In the genomic region with DNA sequence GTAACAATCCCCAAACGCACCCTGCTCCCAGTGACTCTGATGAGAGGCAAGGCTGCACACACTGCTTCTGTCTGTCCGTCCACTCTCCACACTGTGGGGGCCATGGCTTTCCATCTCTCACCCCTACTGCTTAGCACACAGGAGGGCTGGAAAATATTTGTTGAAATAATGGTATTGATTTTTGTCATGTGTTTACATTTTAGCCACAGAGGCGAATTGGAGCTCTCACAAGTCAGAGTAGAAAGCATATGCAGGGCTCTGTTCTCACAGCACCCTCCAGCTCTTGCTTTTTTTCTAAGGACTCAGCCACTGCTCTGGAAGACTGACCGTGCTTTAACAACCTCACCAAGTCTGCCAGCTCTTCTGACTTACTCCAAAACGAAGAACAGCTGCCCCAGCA, we compare ENCODE assay signal across 20 cellular contexts.
DNase-seq lines count a peak whose midpoint lies in the region; ATAC-seq, FAIRE-seq and TF ChIP-seq lines count a peak whose summit lies in the region.
"Had no signal": no experiment of that assay in that cellular context is flagged by ENCODE, and none has a peak within 500 bp of the region (broad histone marks: within the 10 kb centered on the region; RNA-seq: fewer than 3 reads in every experiment).

No MANE protein-coding gene starts in this region.

- POLR2A ChIA-PET in HepG2 (lab: Yijun Ruan, JAX) = no interaction called here

- peak; percentile 87 for ATAC-seq in HepG2
- ATAC-seq in sciatic nerve = peak; percentile 18
- ATAC-seq: Panc1 had no signal

- peaks cover 0 to 10% of the 10 kb centered on the region in 2 experiments; a peak in 2 of 5 replicates for H3K36me3 ChIP-seq in HepG2 (replicated peaks in 1 of 2; ENCODE audit: control insufficient read depth in 1 of 2, insufficient read depth in 2 of 2, low read length in 2 of 2)
- H3K36me3 ChIP-seq: BE2C had no signal

- H3K4me2 ChIP-seq in HepG2 (ENCODE audit: low read depth, low read length) = no peak overlapping the region

- no peaks in the 10 kb centered on the region for H3K9me3 ChIP-seq in HepG2 (ENCODE audit: low read length)
- H3K9me3 ChIP-seq: BE2C had no signal

- CTCF ChIA-PET in HepG2 (lab: Yijun Ruan, JAX; ENCODE audit: low intra/inter-chr PET ratio, low total read pairs) = no interaction called here

- H2AFZ ChIP-seq in HepG2 (ENCODE audit: low read length) = no peak overlapping the region

- H3K79me2 ChIP-seq in HepG2 (ENCODE audit: insufficient read depth, low read length) = no peaks in the 10 kb centered on the region

- H3K27me3 ChIP-seq in HepG2 (ENCODE audit: control insufficient read depth in 1 of 2, insufficient read depth in 2 of 2, low read length in 2 of 2) = no peaks in the 10 kb centered on the region
- H3K27me3 ChIP-seq: BE2C had no signal

- no peak for TF ChIP-seq CTCF in HepG2 (CRISPR knock-in tag; IDR thresholded peaks at IDR 0.05)

- BruUV-seq in HepG2 (replicated peaks; lab: Mats Ljungman, UMichigan) = no TSS peak

- H3K4me3 ChIP-seq in HepG2 (replicated peaks in 1 of 3; ENCODE audit: insufficient read depth in 1 of 3, low read depth in 2 of 3, low read length in 3 of 3) = no peak overlapping the region

- DNase-seq in DMS53 (lab: John Stamatoyannopoulos, UW) = peak; percentile 8
- no peak for DNase-seq in DMS53 treated with DMSO at 0.1 percent for 48 hours (lab: John Stamatoyannopoulos, UW; ENCODE audit: unreplicated experiment)
- DNase-seq in NCI-H69 (lab: John Stamatoyannopoulos, UW) = peak; percentile 15
- peak; percentile 21 for DNase-seq in HepG2 (ENCODE audit: low spot score)
- no peak for DNase-seq in sciatic nerve (ENCODE audit: low spot score)
- no peak for DNase-seq in NCI-H1105 treated with DMSO at 0.1 percent for 48 hours (lab: John Stamatoyannopoulos, UW)
- DNase-seq in NCI-H1436 treated with DMSO at 0.1 percent for 48 hours (lab: John Stamatoyannopoulos, UW) = no peak
- DNase-seq in NCI-H748 (lab: John Stamatoyannopoulos, UW; ENCODE audit: unreplicated experiment) = no peak
- DNase-seq: BE2C; CD4-positive, alpha-beta memory T cell; GF-D8; Karpas-422; MM.1S; NCI-H1092 treated with DMSO at 0.1 percent for 48 hours; NCI-H187 treated with DMSO at 0.1 percent for 48 hours; NCI-H2171; NCI-H82 had no signal

- no peak overlapping the region for H3K27ac ChIP-seq in HepG2 (ENCODE audit: extremely low read length, insufficient read depth, low read length)
- H3K27ac ChIP-seq: 22Rv1 had no signal

- intact Hi-C loops in HepG2 (cut with micrococcal nuclease; ENCODE audit: unreplicated experiment) = no loop called here
- intact Hi-C loops in sciatic nerve (cut with DNase I) = no loop called here

- peaks cover under 1% of the 10 kb centered on the region; the same call in 1 of the 2 replicates for H4K20me1 ChIP-seq in HepG2 (ENCODE audit: insufficient read depth, low read length)

- TF ChIP-seq EP300 in HepG2 (IDR thresholded peaks at IDR 0.05; ENCODE audit: low read depth in 2 of 2, low read length in 2 of 2) (no peak), HepG2 (CRISPR knock-in tag; IDR thresholded peaks at IDR 0.05; ENCODE audit: borderline replicate concordance) (no peak)

- in situ Hi-C loops in HepG2 (cut with HindIII; ENCODE audit: extremely low pct_ligation_motif_present, low pct_unique_long_range_greater_than_20kb) = no loop called here

- H3K9ac ChIP-seq in HepG2 (ENCODE audit: insufficient read depth, low read depth, low read length) = no peak overlapping the region

- TF ChIP-seq RAD21 in HepG2 (CRISPR knock-in tag; IDR thresholded peaks at IDR 0.05) = no peak

- peaks cover 17% of the 10 kb centered on the region for H3K4me1 ChIP-seq in HepG2 (ENCODE audit: insufficient read depth, low read length)

- no peak for TF ChIP-seq POLR2A in HepG2 (IDR thresholded peaks at IDR 0.05; ENCODE audit: insufficient read depth in 1 of 2, low read depth in 2 of 2, low read length in 2 of 2)

- FAIRE-seq in HepG2 (lab: Jason Lieb, UNC) = no peak
- FAIRE-seq: H1 had no signal

- 65% methylated on average over 5 of the region's 5 CpGs for WGBS in HepG2 (ENCODE audit: low lambda C conversion rate)

TF ChIP-seq in HepG2, 621 proteins besides CTCF, POLR2A, EP300 and RAD21 (continues in another document):
- TF ChIP-seq, protein P1, sequence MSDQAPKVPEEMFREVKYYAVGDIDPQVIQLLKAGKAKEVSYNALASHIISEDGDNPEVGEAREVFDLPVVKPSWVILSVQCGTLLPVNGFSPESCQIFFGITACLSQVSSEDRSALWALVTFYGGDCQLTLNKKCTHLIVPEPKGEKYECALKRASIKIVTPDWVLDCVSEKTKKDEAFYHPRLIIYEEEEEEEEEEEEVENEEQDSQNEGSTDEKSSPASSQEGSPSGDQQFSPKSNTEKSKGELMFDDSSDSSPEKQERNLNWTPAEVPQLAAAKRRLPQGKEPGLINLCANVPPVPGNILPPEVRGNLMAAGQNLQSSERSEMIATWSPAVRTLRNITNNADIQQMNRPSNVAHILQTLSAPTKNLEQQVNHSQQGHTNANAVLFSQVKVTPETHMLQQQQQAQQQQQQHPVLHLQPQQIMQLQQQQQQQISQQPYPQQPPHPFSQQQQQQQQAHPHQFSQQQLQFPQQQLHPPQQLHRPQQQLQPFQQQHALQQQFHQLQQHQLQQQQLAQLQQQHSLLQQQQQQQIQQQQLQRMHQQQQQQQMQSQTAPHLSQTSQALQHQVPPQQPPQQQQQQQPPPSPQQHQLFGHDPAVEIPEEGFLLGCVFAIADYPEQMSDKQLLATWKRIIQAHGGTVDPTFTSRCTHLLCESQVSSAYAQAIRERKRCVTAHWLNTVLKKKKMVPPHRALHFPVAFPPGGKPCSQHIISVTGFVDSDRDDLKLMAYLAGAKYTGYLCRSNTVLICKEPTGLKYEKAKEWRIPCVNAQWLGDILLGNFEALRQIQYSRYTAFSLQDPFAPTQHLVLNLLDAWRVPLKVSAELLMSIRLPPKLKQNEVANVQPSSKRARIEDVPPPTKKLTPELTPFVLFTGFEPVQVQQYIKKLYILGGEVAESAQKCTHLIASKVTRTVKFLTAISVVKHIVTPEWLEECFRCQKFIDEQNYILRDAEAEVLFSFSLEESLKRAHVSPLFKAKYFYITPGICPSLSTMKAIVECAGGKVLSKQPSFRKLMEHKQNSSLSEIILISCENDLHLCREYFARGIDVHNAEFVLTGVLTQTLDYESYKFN (CRISPR knock-in tag; conservative IDR thresholded peaks at IDR 0.05) = 0 out of 2 replicates have a peak, but pooled peaks have one; percentile 29
- TF ChIP-seq, protein P2, sequence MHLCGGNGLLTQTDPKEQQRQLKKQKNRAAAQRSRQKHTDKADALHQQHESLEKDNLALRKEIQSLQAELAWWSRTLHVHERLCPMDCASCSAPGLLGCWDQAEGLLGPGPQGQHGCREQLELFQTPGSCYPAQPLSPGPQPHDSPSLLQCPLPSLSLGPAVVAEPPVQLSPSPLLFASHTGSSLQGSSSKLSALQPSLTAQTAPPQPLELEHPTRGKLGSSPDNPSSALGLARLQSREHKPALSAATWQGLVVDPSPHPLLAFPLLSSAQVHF (CRISPR knock-in tag; IDR thresholded peaks at IDR 0.05) = no peak
- TF ChIP-seq TP53 (CRISPR knock-in tag; conservative IDR thresholded peaks at IDR 0.05) = no peak
- no peak for TF ChIP-seq FOXP1 (IDR thresholded peaks at IDR 0.05)
- TF ChIP-seq FOXP1 (CRISPR knock-in tag; IDR thresholded peaks at IDR 0.05) = peak; percentile 39; the same call in 1 of the 2 replicates
- TF ChIP-seq MTA1 (CRISPR knock-in tag; IDR thresholded peaks at IDR 0.05; ENCODE audit: borderline replicate concordance) = no peak
- TF ChIP-seq, protein P3, sequence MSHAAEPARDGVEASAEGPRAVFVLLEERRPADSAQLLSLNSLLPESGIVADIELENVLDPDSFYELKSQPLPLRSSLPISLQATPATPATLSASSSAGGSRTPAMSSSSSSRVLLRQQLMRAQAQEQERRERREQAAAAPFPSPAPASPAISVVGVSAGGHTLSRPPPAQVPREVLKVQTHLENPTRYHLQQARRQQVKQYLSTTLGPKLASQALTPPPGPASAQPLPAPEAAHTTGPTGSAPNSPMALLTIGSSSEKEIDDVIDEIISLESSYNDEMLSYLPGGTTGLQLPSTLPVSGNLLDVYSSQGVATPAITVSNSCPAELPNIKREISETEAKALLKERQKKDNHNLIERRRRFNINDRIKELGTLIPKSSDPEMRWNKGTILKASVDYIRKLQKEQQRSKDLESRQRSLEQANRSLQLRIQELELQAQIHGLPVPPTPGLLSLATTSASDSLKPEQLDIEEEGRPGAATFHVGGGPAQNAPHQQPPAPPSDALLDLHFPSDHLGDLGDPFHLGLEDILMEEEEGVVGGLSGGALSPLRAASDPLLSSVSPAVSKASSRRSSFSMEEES (CRISPR knock-in tag; IDR thresholded peaks at IDR 0.05) = 0 out of 2 replicates have a peak, but pooled peaks have one; percentile 31
- TF ChIP-seq SALL1 (CRISPR knock-in tag; IDR thresholded peaks at IDR 0.05) = peak; percentile 73
- TF ChIP-seq ZBTB1 (CRISPR knock-in tag; IDR thresholded peaks at IDR 0.05; ENCODE audit: borderline replicate concordance) = no peak
- peak; percentile 70 for TF ChIP-seq GATAD2A (CRISPR knock-in tag; IDR thresholded peaks at IDR 0.05)
- peak; percentile 61 for TF ChIP-seq ZMYM4 (CRISPR knock-in tag; IDR thresholded peaks at IDR 0.05)
- TF ChIP-seq BORCS8-MEF2B (CRISPR knock-in tag; IDR thresholded peaks at IDR 0.05) = 0 out of 2 replicates have a peak, but pooled peaks have one; percentile 40
- no peak for TF ChIP-seq ZNF569 (CRISPR knock-in tag; IDR thresholded peaks at IDR 0.05; ENCODE audit: borderline replicate concordance)

Comparison
In these comparisons a context has a peak if more than half of its experiments do, and no peak if none do; other contexts are left out.
1. DNase-seq: peak in DMS53 (single experiment), NCI-H69 (single experiment) and HepG2 (single experiment); none in DMS53 treated with DMSO at 0.1 percent for 48 hours (single experiment), sciatic nerve (single experiment), NCI-H1105 treated with DMSO at 0.1 percent for 48 hours (single experiment), NCI-H1436 treated with DMSO at 0.1 percent for 48 hours (single experiment) and NCI-H748 (single experiment).